Comparison of ENCODE assay signal across 17 cellular contexts in the genomic region with DNA sequence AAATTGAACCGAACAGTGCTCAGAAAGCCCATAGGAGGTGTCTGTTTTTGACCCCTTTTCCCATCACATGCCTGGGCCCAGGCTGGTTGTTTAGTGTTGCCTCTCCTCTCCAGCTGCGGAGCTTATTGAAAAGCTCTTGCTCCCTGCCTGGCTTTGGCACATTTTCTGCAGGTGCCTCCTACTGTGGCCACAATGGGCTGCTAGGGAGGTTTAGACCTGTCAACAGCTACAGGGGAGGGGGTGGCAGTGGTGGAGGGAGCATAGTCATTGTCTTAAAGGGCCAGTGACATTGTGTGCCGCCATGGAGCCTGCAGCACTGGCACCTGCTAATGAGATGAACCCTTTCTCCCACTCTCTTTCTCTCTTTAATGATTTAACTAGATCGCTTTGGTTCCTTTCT. TPM values are rescaled to one million over a fixed set of nuclear protein-coding genes. Genes with fewer than 3 reads are reported as not detected.
DNase-seq lines count a peak whose midpoint lies in the region; ATAC-seq and TF ChIP-seq lines count a peak whose summit lies in the region.
"Had no signal": no experiment of that assay in that cellular context is flagged by ENCODE, and none has a peak within 500 bp of the region (broad histone marks: within the 10 kb centered on the region; RNA-seq: fewer than 3 reads in every experiment).

No MANE protein-coding gene starts in this region.

- H3K27ac Mint-ChIP-seq in endothelial cell (ENCODE audit: unreplicated experiment), result peak overlapping the region; percentile 49
- H3K27ac Mint-ChIP-seq: activated B cell treated with CpG ODN at 0.5 μM for 24 hours; activated CD8-positive, alpha-beta memory T cell treated with anti-CD3 and anti-CD28 coated beads, Interleukin-2, amount 10 ng/mL, durations not matched to agents 7 days and 5 days; activated naive CD4-positive, alpha-beta T cell treated with anti-CD3 and anti-CD28 coated beads, Interleukin-2, amount 10 ng/mL, durations not matched to agents 7 days and 5 days had no signal

- H3K4me3 Mint-ChIP-seq in endothelial cell (ENCODE audit: unreplicated experiment), result no peak overlapping the region
- H3K4me3 Mint-ChIP-seq: activated B cell treated with CpG ODN at 0.5 μM for 24 hours; activated CD8-positive, alpha-beta memory T cell treated with anti-CD3 and anti-CD28 coated beads, Interleukin-2, amount 10 ng/mL, durations not matched to agents 7 days and 5 days; activated naive CD4-positive, alpha-beta T cell treated with anti-CD3 and anti-CD28 coated beads, Interleukin-2, amount 10 ng/mL, durations not matched to agents 7 days and 5 days had no signal

- H3K36me3 ChIP-seq in thyroid gland (no peaks in the 10 kb centered on the region), breast epithelium (peaks cover 4% of the 10 kb centered on the region)

- H3K36me3 Mint-ChIP-seq in endothelial cell (ENCODE audit: low read depth, unreplicated experiment), result no peaks in the 10 kb centered on the region
- H3K36me3 Mint-ChIP-seq: activated CD8-positive, alpha-beta memory T cell treated with anti-CD3 and anti-CD28 coated beads, Interleukin-2, amount 10 ng/mL, durations not matched to agents 7 days and 5 days; activated naive CD4-positive, alpha-beta T cell treated with anti-CD3 and anti-CD28 coated beads, Interleukin-2, amount 10 ng/mL, durations not matched to agents 7 days and 5 days had no signal

- H3K9me3 ChIP-seq in right cardiac atrium (ENCODE audit: control insufficient read depth, low read length) (no peaks in the 10 kb centered on the region), thyroid gland (no peaks in the 10 kb centered on the region), breast epithelium (no peaks in the 10 kb centered on the region)

- no peaks in the 10 kb centered on the region for H3K27me3 ChIP-seq in right cardiac atrium (ENCODE audit: control insufficient read depth, insufficient read depth)
- no peaks in the 10 kb centered on the region for H3K27me3 ChIP-seq in thyroid gland
- H3K27me3 ChIP-seq in breast epithelium, result no peaks in the 10 kb centered on the region
- H3K27me3 ChIP-seq: foreskin keratinocyte had no signal

- 35% methylated on average over 4 of the region's 4 CpGs for WGBS in right cardiac atrium
- WGBS in thyroid gland, 2 donors, result 49 to 58% methylated on average over 4 of the region's 4 CpGs

- H3K4me3 ChIP-seq in right cardiac atrium (ENCODE audit: low read length), result no peak overlapping the region
- H3K4me3 ChIP-seq in thyroid gland (replicated peaks in 1 of 3), result no peak overlapping the region
- no peak overlapping the region for H3K4me3 ChIP-seq in breast epithelium

- TF ChIP-seq POLR2A in thyroid gland (IDR thresholded peaks at IDR 0.05) (no peak), erythroblast (IDR thresholded peaks at IDR 0.05; ENCODE audit: low read length) (no peak), GM18505 (IDR thresholded peaks at IDR 0.05; ENCODE audit: borderline replicate concordance, extremely low read depth, insufficient read depth, insufficient read length) (no peak), breast epithelium (IDR thresholded peaks at IDR 0.05) (no peak)

- H3K27ac ChIP-seq in right cardiac atrium (ENCODE audit: low read length), result no peak overlapping the region
- H3K27ac ChIP-seq in thyroid gland, result no peak overlapping the region
- H3K27ac ChIP-seq in breast epithelium, result no peak overlapping the region
- H3K27ac ChIP-seq: foreskin keratinocyte had no signal

- no peaks in the 10 kb centered on the region for H3K4me1 ChIP-seq in right cardiac atrium (ENCODE audit: control insufficient read depth, insufficient read depth, low read length)
- H3K4me1 ChIP-seq in thyroid gland, result no peaks in the 10 kb centered on the region
- no peaks in the 10 kb centered on the region for H3K4me1 ChIP-seq in breast epithelium
- H3K4me1 ChIP-seq: foreskin keratinocyte had no signal

- H3K4me1 Mint-ChIP-seq in endothelial cell (ENCODE audit: unreplicated experiment), result peaks cover 8% of the 10 kb centered on the region
- H3K4me1 Mint-ChIP-seq: activated CD8-positive, alpha-beta memory T cell treated with anti-CD3 and anti-CD28 coated beads, Interleukin-2, amount 10 ng/mL, durations not matched to agents 7 days and 5 days; activated naive CD4-positive, alpha-beta T cell treated with anti-CD3 and anti-CD28 coated beads, Interleukin-2, amount 10 ng/mL, durations not matched to agents 7 days and 5 days had no signal

- DNase-seq in Right ventricle myocardium superior (no peak), right cardiac atrium (no peak), NCI-H460 (ENCODE audit: extremely low read depth, low read depth) (peak; percentile 33), endothelial cell (ENCODE audit: low spot score) (no peak), thyroid gland (peak; percentile 11 to 12), erythroblast (lab: John Stamatoyannopoulos, UW) (no peak), breast epithelium (ENCODE audit: low spot score in 2 of 2) (no peak)
- DNase-seq: activated B cell treated with CpG ODN at 0.5 μM for 24 hours; activated CD8-positive, alpha-beta memory T cell treated with anti-CD3 and anti-CD28 coated beads, Interleukin-2, amount 10 ng/mL, durations not matched to agents 7 days and 5 days; activated naive CD4-positive, alpha-beta T cell treated with anti-CD3 and anti-CD28 coated beads, Interleukin-2, amount 10 ng/mL, durations not matched to agents 7 days and 5 days; effector memory CD4-positive, alpha-beta T cell; foreskin keratinocyte; posterior cingulate gyrus; stimulated activated CD4-positive, alpha-beta T cell treated with anti-CD3 and anti-CD28 coated beads, Interleukin-15, amount 100 ng/mL, for 24 hours had no signal

- intact Hi-C loops in Right ventricle myocardium superior (cut with DNase I) (no loop called here), right cardiac atrium (cut with DNase I) (no loop called here), thyroid gland (cut with DNase I) (no loop called here), breast epithelium (cut with DNase I; ENCODE audit: low total_unique reads) (no loop called here)

- TF ChIP-seq CTCF in endothelial cell (IDR thresholded peaks at IDR 0.05; ENCODE audit: unreplicated experiment) (no peak), thyroid gland (IDR thresholded peaks at IDR 0.05) (no peak), breast epithelium (IDR thresholded peaks at IDR 0.05) (no peak)

- peak; percentile 69 for ATAC-seq in Right ventricle myocardium superior (ENCODE audit: poor library complexity)
- ATAC-seq in right cardiac atrium, result no peak
- no peak for ATAC-seq in GM18505 (IDR thresholded peaks at IDR 0.05; ENCODE audit: unreplicated experiment)
- ATAC-seq: activated CD8-positive, alpha-beta memory T cell treated with anti-CD3 and anti-CD28 coated beads, Interleukin-2, amount 10 ng/mL, durations not matched to agents 7 days and 5 days; foreskin keratinocyte had no signal

- H3K27me3 Mint-ChIP-seq in endothelial cell (ENCODE audit: unreplicated experiment), result no peaks in the 10 kb centered on the region
- H3K27me3 Mint-ChIP-seq: activated B cell treated with CpG ODN at 0.5 μM for 24 hours; activated naive CD4-positive, alpha-beta T cell treated with anti-CD3 and anti-CD28 coated beads, Interleukin-2, amount 10 ng/mL, durations not matched to agents 7 days and 5 days had no signal

- H3K9me3 Mint-ChIP-seq in endothelial cell (ENCODE audit: unreplicated experiment), result no peaks in the 10 kb centered on the region
- H3K9me3 Mint-ChIP-seq: activated B cell treated with CpG ODN at 0.5 μM for 24 hours; activated naive CD4-positive, alpha-beta T cell treated with anti-CD3 and anti-CD28 coated beads, Interleukin-2, amount 10 ng/mL, durations not matched to agents 7 days and 5 days had no signal

RNA-seq across cellular contexts. Expression of gene ENO4, which starts 13.2 kb away (rescaled TPM):
- total RNA-seq in Right ventricle myocardium superior (0.46 TPM), right cardiac atrium (under 1 TPM; 0.24 to 0.36 (median 0.27) TPM), endothelial cell (ENCODE audit: unreplicated experiment) (1.1 TPM), thyroid gland (1 to 10 TPM in 3 of 4 donors, under 1 TPM in 1; 0.44 to 1.8 (median 1.2) TPM), breast epithelium (1 to 10 TPM in 1 of 3 donors, under 1 TPM in 2; 0.16 to 1.9 (median 0.66) TPM)
- polyA plus RNA-seq in right cardiac atrium, result 0.07 TPM
- 0.52 TPM in 2 replicates for total RNA-seq in NCI-H460 (2014; rRNA removed; shearing (Covaris generic))
- not detected in 2 replicates for polyA plus RNA-seq in NCI-H460 (2014; cell fraction: nucleus; rRNA removed)
- total RNA-seq: activated CD8-positive, alpha-beta memory T cell treated with anti-CD3 and anti-CD28 coated beads, Interleukin-2, amount 10 ng/mL, durations not matched to agents 7 days and 5 days; bronchial epithelial cell; MCF 10A had no signal

Comparison
In these comparisons a context has a peak if more than half of its experiments do, and no peak if none do; other contexts are left out.
1. DNase-seq: peak in NCI-H460 (single experiment) and thyroid gland (2 of 2); none in Right ventricle myocardium superior (single experiment), right cardiac atrium (0 of 3), endothelial cell (single experiment), erythroblast (0 of 2) and breast epithelium (0 of 2).